In the genomic region with DNA sequence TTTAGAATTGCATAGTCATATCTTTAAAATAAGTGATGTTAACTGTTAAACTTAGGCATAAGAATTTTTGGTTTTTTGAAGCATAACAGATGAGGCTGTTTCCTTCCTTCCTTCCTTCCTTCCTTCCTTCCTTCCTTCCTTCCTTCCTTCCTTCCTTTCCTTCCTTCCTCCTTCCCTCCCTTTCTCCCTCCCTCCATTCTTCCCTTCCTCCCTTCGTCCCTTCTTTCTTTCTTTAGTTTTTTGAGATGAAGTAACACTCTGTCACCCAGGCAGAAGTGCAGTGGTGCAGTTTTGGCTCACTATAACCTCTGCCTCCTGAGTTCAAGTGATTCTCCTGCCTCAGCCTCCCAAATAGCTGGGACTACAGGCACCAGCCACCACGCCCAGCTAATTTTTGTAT, we compare ENCODE assay signal across 1 cellular context. TPM values are rescaled to one million over a fixed set of nuclear protein-coding genes. Genes with fewer than 3 reads are reported as not detected.
"Had no signal": no experiment of that assay in that cellular context is flagged by ENCODE, and none has a peak within 500 bp of the region (broad histone marks: within the 10 kb centered on the region; RNA-seq: fewer than 3 reads in every experiment).

No MANE protein-coding gene starts in this region.

RNA-seq across cellular contexts. Expression of gene UNC79, which starts 48.3 kb away (rescaled TPM):
- total RNA-seq: ureter had no signal
